ENCODE assay signal across 17 cellular contexts in the genomic region with DNA sequence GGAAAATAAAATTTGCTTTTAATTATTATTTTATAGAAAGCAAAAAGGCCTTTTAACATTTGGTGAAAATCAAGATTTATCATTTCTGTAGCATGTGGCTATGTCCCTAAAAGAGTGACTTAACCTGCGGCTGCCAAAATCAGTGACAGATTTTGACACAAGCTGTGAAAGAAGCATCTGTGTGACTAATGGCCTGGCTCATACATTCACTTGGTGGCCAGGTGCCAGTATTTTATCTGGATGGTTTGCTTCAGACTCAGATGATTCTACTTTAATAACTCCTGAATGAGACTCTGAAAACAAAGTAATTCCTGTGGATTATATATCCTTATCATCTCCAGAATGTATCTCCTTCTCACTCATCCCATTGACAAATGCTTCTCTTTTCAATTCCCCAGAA.
A peak's percentile ranks its signal among the peaks of the same experiment; 100 is the strongest.
DNase-seq lines count a peak whose midpoint lies in the region; ATAC-seq and TF ChIP-seq lines count a peak whose summit lies in the region.
"Had no signal": no experiment of that assay in that cellular context is flagged by ENCODE, and none has a peak within 500 bp of the region (broad histone marks: within the 10 kb centered on the region; RNA-seq: fewer than 3 reads in every experiment).

No MANE protein-coding gene starts in this region.

- no peak overlapping the region for H3K4me3 ChIP-seq in cardiac fibroblast (replicated peaks in 1 of 2; ENCODE audit: low read depth in 2 of 2, low read length in 2 of 2)
- H3K4me3 ChIP-seq: A549, HAP-1 had no signal

- no peak for TF ChIP-seq CTCF in cardiac fibroblast (IDR thresholded peaks at IDR 0.05; ENCODE audit: low read depth, low read length)

- no peak for ATAC-seq in HG03520 (IDR thresholded peaks at IDR 0.05; ENCODE audit: unreplicated experiment)
- ATAC-seq: A549 had no signal

- DNase-seq in NCI-H1417 (lab: John Stamatoyannopoulos, UW) = peak in 2 of 3 experiments; percentile 24 to 45
- DNase-seq in NCI-H1417 treated with DMSO at 0.1 percent for 48 hours (lab: John Stamatoyannopoulos, UW) = no peak
- DNase-seq in NCI-H226 = peak; percentile 5
- DNase-seq in cardiac fibroblast (ENCODE audit: low read depth in 2 of 2) = peak; percentile 4 to 23
- DNase-seq in superior temporal gyrus (ENCODE audit: extremely low spot score) = peak; percentile 32
- no peak for DNase-seq in LoVo (ENCODE audit: low spot score)
- DNase-seq in activated gamma-delta T cell treated with Interleukin-2 at 50 U/mL for 16 hours = no peak
- DNase-seq: CD4-positive, alpha-beta memory T cell; GDM1; kidney glomerular epithelial cell; MV-4-11; NCI-H526; stimulated activated CD4-positive, alpha-beta T cell treated with anti-CD3 and anti-CD28 coated beads, Interleukin-4, amount 100 ng/mL, for 1 hour; T-helper 1 cell had no signal

Comparison
In these comparisons a context has a peak if more than half of its experiments do, and no peak if none do; other contexts are left out.
1. DNase-seq: peak in NCI-H1417 (2 of 3), NCI-H226 (single experiment), cardiac fibroblast (2 of 2) and superior temporal gyrus (single experiment); none in NCI-H1417 treated with DMSO at 0.1 percent for 48 hours (single experiment), LoVo (single experiment) and activated gamma-delta T cell treated with Interleukin-2 at 50 U/mL for 16 hours (single experiment).